ENCODE assay signal across 14 cellular contexts in the genomic region with DNA sequence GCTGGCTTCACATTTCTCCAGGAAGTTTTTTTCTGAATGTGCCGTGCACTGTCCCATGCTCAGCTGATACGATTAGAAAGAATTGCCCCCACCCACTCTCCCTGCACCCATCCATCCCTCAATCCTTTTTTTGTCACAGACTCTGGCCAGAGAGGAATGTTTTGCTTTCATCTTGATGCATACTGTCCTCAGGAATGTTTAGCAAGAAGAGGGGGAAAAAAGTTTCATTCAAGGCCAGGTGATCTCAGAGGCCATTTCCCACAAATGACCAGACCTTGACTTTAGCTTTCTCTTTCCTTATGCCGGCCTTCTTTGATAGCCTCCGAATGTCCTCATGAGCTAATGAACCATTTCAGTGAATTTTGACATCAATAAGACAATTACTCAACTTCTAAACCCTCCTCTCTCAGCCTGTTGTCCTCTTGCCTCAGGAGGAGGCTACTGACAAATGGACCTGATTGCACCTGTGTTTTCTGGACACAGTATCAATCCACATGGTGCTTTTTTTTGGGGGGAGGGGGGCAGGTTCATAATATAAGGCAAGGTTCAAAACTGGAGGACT.
DNase-seq lines count a peak whose midpoint lies in the region; ATAC-seq, FAIRE-seq and TF ChIP-seq lines count a peak whose summit lies in the region.
"Had no signal": no experiment of that assay in that cellular context is flagged by ENCODE, and none has a peak within 500 bp of the region (broad histone marks: within the 10 kb centered on the region; RNA-seq: fewer than 3 reads in every experiment).

No MANE protein-coding gene starts in this region.

- no peak for FAIRE-seq in K562 (lab: Jason Lieb, UNC)
- FAIRE-seq: GM12878 had no signal

- H3K4me3 ChIP-seq in K562 (no peak overlapping the region), kidney epithelial cell (ENCODE audit: low read depth, low read length) (no peak overlapping the region), uterus (no peak overlapping the region)
- H3K4me3 ChIP-seq: GM12878, upper lobe of right lung had no signal

- CTCF ChIA-PET in K562 (lab: Yijun Ruan, JAX; ENCODE audit: low intra/inter-chr PET ratio), result no interaction called here

- H3K4me2 ChIP-seq in K562 (ENCODE audit: insufficient read depth, low read length), result no peak overlapping the region

- H4K20me1 ChIP-seq in K562 (replicated peaks; ENCODE audit: control insufficient read depth, insufficient read depth, low read length), result no peaks in the 10 kb centered on the region

- H3K27me3 ChIP-seq in K562 (ENCODE audit: control insufficient read depth in 2 of 2, insufficient read depth in 2 of 2, low read length in 2 of 2), result no peaks in the 10 kb centered on the region
- no peaks in the 10 kb centered on the region for H3K27me3 ChIP-seq in kidney epithelial cell (ENCODE audit: control insufficient read depth, insufficient read depth, low read length)
- no peaks in the 10 kb centered on the region for H3K27me3 ChIP-seq in uterus
- H3K27me3 ChIP-seq: upper lobe of right lung had no signal

- intact Hi-C loops in K562 (cut with micrococcal nuclease) (loop anchor here (2.0 kb wide), 1 partner anchor 79 kb away; no protein-coding TSS in a partner anchor), uterus (cut with DNase I; ENCODE audit: low total_unique reads) (no loop called here)

- TF ChIP-seq CTCF in K562 (IDR thresholded peaks at IDR 0.05 in 2 of 3, conservative IDR thresholded peaks at IDR 0.05 in 1 of 3; ENCODE audit: insufficient read depth in 2 of 3, low read depth in 1 of 3, low read length in 3 of 3) (no peak), kidney epithelial cell (IDR thresholded peaks at IDR 0.05; ENCODE audit: insufficient read depth, low read length, poor library complexity, severe bottlenecking) (no peak), uterus (IDR thresholded peaks at IDR 0.05) (no peak)

- H3K9ac ChIP-seq in K562 (ENCODE audit: insufficient read depth in 1 of 2, low read depth in 2 of 2, low read length in 2 of 2), result no peak overlapping the region

- WGBS in K562 (ENCODE audit: insufficient coverage, low coverage, missing lambda C conversion rate), result 61% methylated on average over 4 of the region's 4 CpGs

- BruUV-seq in K562 (replicated peaks; lab: Mats Ljungman, UMichigan), result no TSS peak

- H3K9me3 ChIP-seq in K562 (replicated peaks; ENCODE audit: control insufficient read depth, insufficient read depth, low read depth, low read length) (no peaks in the 10 kb centered on the region), uterus (no peaks in the 10 kb centered on the region)
- H3K9me3 ChIP-seq: upper lobe of right lung had no signal

- in situ Hi-C loops in K562 (cut with MboI), result no loop called here

- H3K4me1 ChIP-seq in K562 (replicated peaks in 1 of 2; ENCODE audit: control insufficient read depth in 2 of 2, insufficient read depth in 2 of 2, low read length in 2 of 2), result peaks cover 10 to 47% of the 10 kb centered on the region in 2 experiments; a peak in 4 of 5 replicates
- H3K4me1 ChIP-seq in uterus, result peaks cover 6 to 16% of the 10 kb centered on the region in 2 donors

- POLR2A ChIA-PET in K562 (lab: Yijun Ruan, JAX), result interaction anchor here (0.6 to 2.9 kb wide), 5 partner anchors 10 to 105 kb away, joined by 3 to 13 read pairs (median 3); a partner anchor contains a TSS

- TF ChIP-seq RAD21 in K562 (CRISPR knock-in tag; conservative IDR thresholded peaks at IDR 0.05 in 1 of 2, IDR thresholded peaks at IDR 0.05 in 1 of 2), result no peak

- TF ChIP-seq EP300 in K562 (IDR thresholded peaks at IDR 0.05; ENCODE audit: low read length), result no peak

- H3K79me2 ChIP-seq in K562 (ENCODE audit: control insufficient read depth, insufficient read depth, low read length), result no peaks in the 10 kb centered on the region

- H3K9me1 ChIP-seq in K562 (ENCODE audit: control insufficient read depth, insufficient read depth, low read length), result no peaks in the 10 kb centered on the region

- no peak for ATAC-seq in K562
- ATAC-seq in HG02981 (IDR thresholded peaks at IDR 0.05; ENCODE audit: unreplicated experiment), result no peak
- ATAC-seq: GM12878; naive thymus-derived CD4-positive, alpha-beta T cell; upper lobe of right lung had no signal

- peak overlapping the region; percentile 85 for H2AFZ ChIP-seq in K562 (ENCODE audit: low read depth, low read length)

- TF ChIP-seq POLR2A in K562 (conservative IDR thresholded peaks at IDR 0.05) (no peak), uterus (IDR thresholded peaks at IDR 0.05) (no peak)

- peak; percentile 94 for DNase-seq in A172 (ENCODE audit: low spot score)
- DNase-seq in HK-2 (ENCODE audit: unreplicated experiment), result peak; percentile 63
- DNase-seq in K562 (ENCODE audit: extremely low read depth in 1 of 4, low spot score in 3 of 4), result no peak
- peak; percentile 99 for DNase-seq in kidney epithelial cell (ENCODE audit: low read depth)
- DNase-seq in uterus, result no peak
- no peak for DNase-seq in HPDE6-E6E7 (ENCODE audit: extremely low spot score)
- DNase-seq in activated CD8-positive, alpha-beta memory T cell treated with anti-CD3 and anti-CD28 coated beads, Interleukin-2, amount 50 U/mL, for 4 hours, result no peak
- DNase-seq: activated CD4-positive, alpha-beta T cell treated with anti-CD3 and anti-CD28 coated beads for 48 hours; naive thymus-derived CD4-positive, alpha-beta T cell; NCI-H1436; stimulated activated CD4-positive, alpha-beta T cell treated with anti-CD3 and anti-CD28 coated beads, Interleukin-4, amount 100 ng/mL, for 24 hours; upper lobe of right lung had no signal

- H3K27ac ChIP-seq in K562 (ENCODE audit: extremely low read depth, low read depth, low read length) (peak overlapping the region; percentile 56; the same call in 1 of the 3 replicates), uterus (no peak overlapping the region)
- H3K27ac ChIP-seq: upper lobe of right lung had no signal

- H3K36me3 ChIP-seq in K562 (ENCODE audit: control insufficient read depth, insufficient read depth, low read length), result no peaks in the 10 kb centered on the region
- no peaks in the 10 kb centered on the region for H3K36me3 ChIP-seq in kidney epithelial cell (ENCODE audit: control insufficient read depth, insufficient read depth, low read length)
- H3K36me3 ChIP-seq in uterus, result no peaks in the 10 kb centered on the region
- H3K36me3 ChIP-seq: upper lobe of right lung had no signal

TF ChIP-seq in K562, 482 proteins besides CTCF, POLR2A, EP300 and RAD21 (continues in another document):
- TF ChIP-seq ZNF644 (tag; IDR thresholded peaks at IDR 0.05; ENCODE audit: low read depth), result no peak
- TF ChIP-seq NR2C2 (CRISPR knock-in tag; IDR thresholded peaks at IDR 0.05), result no peak
- TF ChIP-seq NR2C2 (tag; IDR thresholded peaks at IDR 0.05), result no peak
- TF ChIP-seq SMC3 (conservative IDR thresholded peaks at IDR 0.05; ENCODE audit: insufficient read depth, low read depth, low read length), result no peak
- TF ChIP-seq, protein P1, sequence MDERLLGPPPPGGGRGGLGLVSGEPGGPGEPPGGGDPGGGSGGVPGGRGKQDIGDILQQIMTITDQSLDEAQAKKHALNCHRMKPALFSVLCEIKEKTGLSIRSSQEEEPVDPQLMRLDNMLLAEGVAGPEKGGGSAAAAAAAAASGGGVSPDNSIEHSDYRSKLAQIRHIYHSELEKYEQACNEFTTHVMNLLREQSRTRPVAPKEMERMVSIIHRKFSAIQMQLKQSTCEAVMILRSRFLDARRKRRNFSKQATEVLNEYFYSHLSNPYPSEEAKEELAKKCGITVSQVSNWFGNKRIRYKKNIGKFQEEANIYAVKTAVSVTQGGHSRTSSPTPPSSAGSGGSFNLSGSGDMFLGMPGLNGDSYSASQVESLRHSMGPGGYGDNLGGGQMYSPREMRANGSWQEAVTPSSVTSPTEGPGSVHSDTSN (CRISPR knock-in tag; IDR thresholded peaks at IDR 0.05; ENCODE audit: low read depth), result no peak
- TF ChIP-seq, protein P1 (tag; conservative IDR thresholded peaks at IDR 0.05; ENCODE audit: low read depth), result no peak
- no peak for TF ChIP-seq SREBF1 (IDR thresholded peaks at IDR 0.05; ENCODE audit: borderline replicate concordance, low read depth, low read length)
- no peak for TF ChIP-seq LARP7 (IDR thresholded peaks at IDR 0.05)
- TF ChIP-seq SMARCB1 (IDR thresholded peaks at IDR 0.05; ENCODE audit: insufficient read length, low read depth), result no peak
- TF ChIP-seq ZNF696 (CRISPR knock-in tag; conservative IDR thresholded peaks at IDR 0.05), result no peak
- TF ChIP-seq WHSC1 (IDR thresholded peaks at IDR 0.05; ENCODE audit: low read length), result no peak
- TF ChIP-seq, protein P2, sequence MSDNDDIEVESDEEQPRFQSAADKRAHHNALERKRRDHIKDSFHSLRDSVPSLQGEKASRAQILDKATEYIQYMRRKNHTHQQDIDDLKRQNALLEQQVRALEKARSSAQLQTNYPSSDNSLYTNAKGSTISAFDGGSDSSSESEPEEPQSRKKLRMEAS (CRISPR knock-in tag; IDR thresholded peaks at IDR 0.05), result no peak
- no peak for TF ChIP-seq CBFA2T2 (conservative IDR thresholded peaks at IDR 0.05)
- TF ChIP-seq, protein P3, sequence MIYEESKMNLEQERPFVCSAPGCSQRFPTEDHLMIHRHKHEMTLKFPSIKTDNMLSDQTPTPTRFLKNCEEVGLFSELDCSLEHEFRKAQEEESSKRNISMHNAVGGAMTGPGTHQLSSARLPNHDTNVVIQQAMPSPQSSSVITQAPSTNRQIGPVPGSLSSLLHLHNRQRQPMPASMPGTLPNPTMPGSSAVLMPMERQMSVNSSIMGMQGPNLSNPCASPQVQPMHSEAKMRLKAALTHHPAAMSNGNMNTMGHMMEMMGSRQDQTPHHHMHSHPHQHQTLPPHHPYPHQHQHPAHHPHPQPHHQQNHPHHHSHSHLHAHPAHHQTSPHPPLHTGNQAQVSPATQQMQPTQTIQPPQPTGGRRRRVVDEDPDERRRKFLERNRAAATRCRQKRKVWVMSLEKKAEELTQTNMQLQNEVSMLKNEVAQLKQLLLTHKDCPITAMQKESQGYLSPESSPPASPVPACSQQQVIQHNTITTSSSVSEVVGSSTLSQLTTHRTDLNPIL (CRISPR knock-in tag; IDR thresholded peaks at IDR 0.05), result no peak
- TF ChIP-seq STAT5B (CRISPR knock-in tag; IDR thresholded peaks at IDR 0.05), result no peak
- TF ChIP-seq RBM15 (IDR thresholded peaks at IDR 0.05; ENCODE audit: insufficient read depth, low read length), result no peak
- TF ChIP-seq HNRNPL (IDR thresholded peaks at IDR 0.05; ENCODE audit: low read depth, low read length), result no peak
- no peak for TF ChIP-seq CHD4 (IDR thresholded peaks at IDR 0.05; ENCODE audit: insufficient read depth, insufficient replicate concordance, low read depth, low read length, poor library complexity, severe bottlenecking)

Comparison
In these comparisons a context has a peak if more than half of its experiments do, and no peak if none do; other contexts are left out.
1. DNase-seq: peak in A172 (single experiment), HK-2 (single experiment) and kidney epithelial cell (single experiment); none in K562 (0 of 4), uterus (0 of 2), HPDE6-E6E7 (single experiment) and activated CD8-positive, alpha-beta memory T cell treated with anti-CD3 and anti-CD28 coated beads, Interleukin-2, amount 50 U/mL, for 4 hours (single experiment).